In genomic region chr4:37429906-37430305, GRCh38 we compare ENCODE assay signal across 16 cellular contexts.
"Had no signal": no experiment of that assay in that cellular context is flagged by ENCODE, and none has a peak within 500 bp of the region (broad histone marks: within the 10 kb centered on the region; RNA-seq: fewer than 3 reads in every experiment).

No MANE protein-coding gene starts in this region.

- H3K9me3 Mint-ChIP-seq: naive thymus-derived CD4-positive, alpha-beta T cell had no signal

- H3K4me3 Mint-ChIP-seq: naive thymus-derived CD4-positive, alpha-beta T cell had no signal

- H3K27me3 ChIP-seq: neutrophil, right atrium auricular region, upper lobe of left lung, uterus had no signal

- H3K36me3 ChIP-seq: neutrophil, right atrium auricular region, upper lobe of left lung, uterus had no signal

- H3K4me2 ChIP-seq: smooth muscle cell had no signal

- H3K27ac ChIP-seq: coronary artery, neutrophil, right atrium auricular region, upper lobe of left lung, uterus had no signal

- ATAC-seq: naive thymus-derived CD4-positive, alpha-beta T cell had no signal

- DNase-seq: effector CD8-positive, alpha-beta T cell; foreskin melanocyte; head of caudate nucleus; hippocampal formation; left colon; mesendoderm; naive thymus-derived CD4-positive, alpha-beta T cell; posterior cingulate gyrus; stimulated activated CD4-positive, alpha-beta T cell treated with anti-CD3 and anti-CD28 coated beads, Interleukin-2, amount 100 ng/mL, for 48 hours; stimulated activated naive CD4-positive, alpha-beta T cell treated with Interleukin-2 at 50 U/mL for 16 hours; upper lobe of left lung; uterus had no signal

- H3K27ac Mint-ChIP-seq: naive thymus-derived CD4-positive, alpha-beta T cell had no signal

- H3K4me1 Mint-ChIP-seq: naive thymus-derived CD4-positive, alpha-beta T cell had no signal

- H3K36me3 Mint-ChIP-seq: naive thymus-derived CD4-positive, alpha-beta T cell had no signal

- H3K4me1 ChIP-seq: right atrium auricular region, upper lobe of left lung, uterus had no signal

- H3K9me3 ChIP-seq: neutrophil, right atrium auricular region, upper lobe of left lung, uterus had no signal

- H3K4me3 ChIP-seq: coronary artery, right atrium auricular region, smooth muscle cell, upper lobe of left lung, uterus had no signal
